ENCODE assay signal across 16 cellular contexts in the genomic region with DNA sequence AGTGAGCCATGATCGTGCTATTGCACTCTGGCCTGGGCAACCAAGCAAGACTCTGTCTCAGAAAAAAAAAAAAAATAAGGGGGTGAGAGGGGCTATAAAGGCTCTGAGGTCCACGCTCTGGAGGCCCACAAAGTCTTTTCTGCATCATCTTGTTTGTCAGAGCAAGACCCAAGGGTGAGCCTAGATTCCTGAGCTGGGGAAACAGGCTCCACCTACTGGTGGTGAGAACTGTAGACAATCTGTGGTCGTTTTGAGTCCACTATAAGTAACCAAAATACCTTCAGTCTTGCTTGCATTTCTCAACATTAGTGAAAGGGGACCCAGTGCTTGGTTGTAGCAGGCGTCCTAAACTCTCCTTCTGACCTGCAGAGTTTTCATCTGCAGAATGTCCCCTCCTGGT. TPM values are rescaled to one million over a fixed set of nuclear protein-coding genes. Genes with fewer than 3 reads are reported as not detected.
"Had no signal": no experiment of that assay in that cellular context is flagged by ENCODE, and none has a peak within 500 bp of the region (broad histone marks: within the 10 kb centered on the region; RNA-seq: fewer than 3 reads in every experiment).

No MANE protein-coding gene starts in this region.

RNA-seq across cellular contexts. Expression of a gene that starts 4.3 kb away (rescaled TPM):
- total RNA-seq: thoracic aorta had no signal

RNA-seq across cellular contexts. Expression of a gene that starts 5.4 kb away (rescaled TPM):
- total RNA-seq: cerebellum; gastrocnemius medialis; glomerular endothelial cell; left ventricle myocardium inferior; mesenteric fat pad; natural killer cell treated with Interleukin-12 subunit alpha and Interleukin-12 subunit beta and Interleukin-15 and Interleukin-18, amount 100 ng/mL, for 72 hours; neural crest cell; omental fat pad; progenitor cell of endocrine pancreas; right atrium auricular region; spleen; thoracic aorta; tibial nerve; uterus had no signal
- polyA plus RNA-seq: esophagus, keratinocyte, spleen had no signal
